9 cellular contexts compared by ENCODE assay signal in the genomic region with DNA sequence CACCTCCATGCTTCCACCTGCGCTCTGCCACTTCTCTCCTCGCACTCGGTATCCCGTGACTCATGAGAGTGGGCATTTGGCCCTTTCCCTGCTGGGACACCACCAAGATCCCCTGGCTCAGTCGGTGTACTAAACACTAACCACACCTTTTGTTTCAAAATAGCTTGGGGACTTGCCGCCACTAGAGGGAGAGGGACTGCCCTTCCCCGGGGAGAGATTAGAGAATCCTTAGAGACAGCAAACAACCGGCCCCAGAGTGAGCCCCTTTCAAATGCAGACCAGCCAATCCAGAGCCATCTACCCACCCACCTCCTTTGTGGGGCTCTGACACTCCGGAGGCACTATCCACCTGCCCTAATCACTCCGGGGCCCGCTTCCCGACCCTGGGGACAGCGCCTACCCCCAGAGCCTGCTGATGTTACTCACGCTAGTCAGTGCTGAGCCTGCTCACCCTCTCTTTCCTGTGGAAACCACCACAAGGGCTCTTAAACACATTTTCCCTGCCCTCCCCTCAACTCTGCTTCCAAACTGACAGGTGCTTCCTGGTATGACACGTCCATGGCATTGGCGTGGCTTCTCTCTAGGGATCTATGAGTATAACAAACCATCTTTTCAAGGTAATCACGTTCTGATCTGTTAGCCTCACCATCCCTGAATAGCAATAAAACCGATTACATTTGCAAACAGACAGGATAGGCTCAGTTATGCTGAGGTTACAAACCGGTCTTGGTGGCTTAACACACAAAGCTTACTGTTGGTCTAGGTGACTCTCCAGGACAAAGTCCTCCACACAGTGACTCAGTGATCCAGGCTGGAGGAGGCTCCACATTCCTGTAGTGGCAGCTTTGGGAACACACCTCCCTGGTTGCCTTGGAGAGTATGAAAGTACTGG.
DNase-seq lines count a peak whose midpoint lies in the region; ATAC-seq and TF ChIP-seq lines count a peak whose summit lies in the region.
"Had no signal": no experiment of that assay in that cellular context is flagged by ENCODE, and none has a peak within 500 bp of the region (broad histone marks: within the 10 kb centered on the region; RNA-seq: fewer than 3 reads in every experiment).

No MANE protein-coding gene starts in this region.

- H3K27me3 Mint-ChIP-seq in T-helper 2 cell treated with Interferon-gamma antibody and Interleukin-4, amounts not matched to agents 5 μg/mL and 100 μg/mL, for 36 hours (ENCODE audit: low read depth) = peaks cover 21% of the 10 kb centered on the region

- H3K9me3 ChIP-seq in right cardiac atrium (ENCODE audit: control insufficient read depth, low read length) (no peaks in the 10 kb centered on the region), Loucy (ENCODE audit: insufficient read depth, low read depth, low read length) (peaks cover 3% of the 10 kb centered on the region; the same call in 1 of the 2 replicates), osteoblast (ENCODE audit: low read depth, low read length) (peaks cover 2% of the 10 kb centered on the region)

- H3K4me1 Mint-ChIP-seq in T-helper 2 cell treated with Interferon-gamma antibody and Interleukin-4, amounts not matched to agents 5 μg/mL and 100 μg/mL, for 36 hours (ENCODE audit: low read depth) = peaks cover 2% of the 10 kb centered on the region

- H3K9me2 ChIP-seq in Loucy (replicated peaks; ENCODE audit: low read depth, low read length) = no peaks in the 10 kb centered on the region

- H3F3A ChIP-seq in Loucy (ENCODE audit: low read depth) = 0 out of 2 replicates have a peak, but pooled peaks cover 7% of the 10 kb centered on the region

- no peaks in the 10 kb centered on the region for H4K20me1 ChIP-seq in Loucy (ENCODE audit: insufficient read depth, low read length, poor library complexity, severe bottlenecking)
- H4K20me1 ChIP-seq in osteoblast (ENCODE audit: insufficient read depth, low read length) = no peaks in the 10 kb centered on the region

- no peaks in the 10 kb centered on the region for H3K9me3 Mint-ChIP-seq in T-helper 2 cell treated with Interferon-gamma antibody and Interleukin-4, amounts not matched to agents 5 μg/mL and 100 μg/mL, for 36 hours

- H3K79me2 ChIP-seq in Loucy (ENCODE audit: insufficient read depth, low read length) (no peaks in the 10 kb centered on the region), osteoblast (ENCODE audit: insufficient read depth, low read length) (no peaks in the 10 kb centered on the region)

- H3K36me3 Mint-ChIP-seq in T-helper 2 cell treated with Interferon-gamma antibody and Interleukin-4, amounts not matched to agents 5 μg/mL and 100 μg/mL, for 36 hours (ENCODE audit: low read depth) = no peaks in the 10 kb centered on the region

- peak overlapping the region; percentile 72 for H2AFZ ChIP-seq in Loucy (ENCODE audit: low read length)
- no peak overlapping the region for H2AFZ ChIP-seq in osteoblast (ENCODE audit: low read length)

- H3K4me1 ChIP-seq in right cardiac atrium (ENCODE audit: control insufficient read depth, insufficient read depth, low read length) (peaks cover 1% of the 10 kb centered on the region), Loucy (ENCODE audit: insufficient read depth, low read length, poor library complexity, severe bottlenecking) (peaks cover 48% of the 10 kb centered on the region), osteoblast (ENCODE audit: insufficient read depth, low read length) (no peaks in the 10 kb centered on the region)

- no peak overlapping the region for H3K4me3 Mint-ChIP-seq in T-helper 2 cell treated with Interferon-gamma antibody and Interleukin-4, amounts not matched to agents 5 μg/mL and 100 μg/mL, for 36 hours

- H3K27ac Mint-ChIP-seq in T-helper 2 cell treated with Interferon-gamma antibody and Interleukin-4, amounts not matched to agents 5 μg/mL and 100 μg/mL, for 36 hours = no peak overlapping the region

- 27% methylated on average over 19 of the region's 19 CpGs for WGBS in right cardiac atrium

- DNase-seq in Right ventricle myocardium inferior (ENCODE audit: missing footprints) (no peak), right cardiac atrium (no peak), SW480 (ENCODE audit: low spot score) (peak; percentile 50), osteoblast (ENCODE audit: insufficient read length, low spot score, missing footprints) (no peak)
- no peak for DNase-seq in T-helper 2 cell treated with Interferon-gamma antibody and Interleukin-4, amounts not matched to agents 5 μg/mL and 100 μg/mL, for 36 hours (ENCODE audit: low spot score)

- H3K27ac ChIP-seq in right cardiac atrium (ENCODE audit: low read length) (no peak overlapping the region), osteoblast (ENCODE audit: low read depth, low read length) (no peak overlapping the region)
- H3K27ac ChIP-seq: suprapubic skin had no signal

- peak; percentile 55 for ATAC-seq in Right ventricle myocardium inferior
- ATAC-seq in right cardiac atrium = no peak
- peak; percentile 62 for ATAC-seq in esophagus mucosa
- ATAC-seq in GM18909 (IDR thresholded peaks at IDR 0.05; ENCODE audit: poor library complexity, unreplicated experiment) = no peak

- H3K27me3 ChIP-seq in right cardiac atrium (ENCODE audit: control insufficient read depth, insufficient read depth) (no peaks in the 10 kb centered on the region), Loucy (ENCODE audit: insufficient read depth, low read length, poor library complexity, severe bottlenecking) (no peaks in the 10 kb centered on the region), osteoblast (ENCODE audit: insufficient read depth, low read length) (peaks cover 45% of the 10 kb centered on the region)

- H3K9ac ChIP-seq in Loucy (ENCODE audit: low read depth, low read length, poor library complexity, severe bottlenecking) = peak overlapping the region; percentile 73

- TF ChIP-seq CTCF in Loucy (conservative IDR thresholded peaks at IDR 0.05; ENCODE audit: low read length) = peak; percentile 77
- TF ChIP-seq CTCF in osteoblast (IDR thresholded peaks at IDR 0.05; ENCODE audit: extremely low read depth, low read depth, low read length) = peak; percentile 29

- H3K4me2 ChIP-seq in Loucy (ENCODE audit: low read depth, low read length, poor library complexity, severe bottlenecking) = peak overlapping the region; percentile 75
- no peak overlapping the region for H3K4me2 ChIP-seq in osteoblast (ENCODE audit: insufficient read depth, low read length)

- H3K4me3 ChIP-seq in right cardiac atrium (ENCODE audit: low read length) = no peak overlapping the region
- peak overlapping the region; percentile 71 for H3K4me3 ChIP-seq in Loucy (ENCODE audit: low read length, poor library complexity, severe bottlenecking)
- no peak overlapping the region for H3K4me3 ChIP-seq in osteoblast (ENCODE audit: insufficient read depth, low read length)
- H3K4me3 ChIP-seq: suprapubic skin had no signal

- H3K36me3 ChIP-seq in Loucy (ENCODE audit: insufficient read depth, low read length) (no peaks in the 10 kb centered on the region), osteoblast (ENCODE audit: insufficient read depth, low read length) (no peaks in the 10 kb centered on the region)
- H3K36me3 ChIP-seq: suprapubic skin had no signal

- intact Hi-C loops in Right ventricle myocardium inferior (cut with DNase I) (no loop called here), right cardiac atrium (cut with DNase I) (no loop called here)

Comparison
In these comparisons a context has a peak if more than half of its experiments do, and no peak if none do; other contexts are left out.
1. ATAC-seq: peak in Right ventricle myocardium inferior (single experiment) and esophagus mucosa (single experiment); none in right cardiac atrium (0 of 2) and GM18909 (single experiment).